27 cellular contexts compared by ENCODE assay signal in the genomic region with DNA sequence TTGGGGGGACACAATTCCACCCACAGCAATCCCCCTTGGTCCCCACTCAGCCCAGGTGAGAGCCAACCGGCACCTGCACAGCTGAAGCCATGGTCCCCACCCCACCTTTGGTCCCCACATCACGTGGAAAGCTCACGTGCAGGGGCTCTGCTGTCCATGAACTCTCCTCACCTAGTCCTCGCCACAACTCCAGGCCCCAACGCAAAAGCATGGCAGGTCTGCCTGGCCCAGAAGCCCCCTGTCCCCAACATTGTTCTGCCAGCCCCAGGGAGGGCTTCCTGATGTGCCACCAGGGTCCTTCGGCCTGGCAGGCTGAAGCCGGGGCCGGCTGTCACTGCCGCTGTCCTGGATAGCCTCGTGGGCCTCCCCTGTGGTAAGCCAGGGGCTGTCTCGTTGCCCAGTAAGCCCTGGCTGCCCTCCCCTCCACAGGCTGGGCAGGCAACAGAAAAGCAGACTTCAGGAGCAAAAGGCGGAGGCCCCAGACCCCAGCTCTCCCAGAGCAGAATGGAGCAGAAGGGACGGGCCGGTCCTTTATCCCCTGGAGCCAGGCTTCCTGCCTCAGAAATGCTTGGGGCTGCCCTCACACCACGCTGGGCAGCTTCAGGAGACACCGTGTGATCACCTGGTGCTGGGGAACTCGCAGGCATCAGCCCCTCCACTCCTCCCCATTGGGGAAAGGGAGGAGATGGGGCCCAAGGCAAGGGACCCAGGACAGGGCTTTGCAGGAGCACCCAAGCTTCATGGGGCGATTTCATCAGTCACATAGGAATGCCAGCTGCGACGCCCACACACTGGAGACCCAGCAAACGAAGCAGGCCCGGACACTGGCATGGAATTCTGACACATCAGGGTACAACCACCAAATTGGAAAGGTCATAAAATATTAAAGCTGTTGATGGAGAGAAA.
DNase-seq lines count a peak whose midpoint lies in the region; ATAC-seq and TF ChIP-seq lines count a peak whose summit lies in the region.
"Had no signal": no experiment of that assay in that cellular context is flagged by ENCODE, and none has a peak within 500 bp of the region (broad histone marks: within the 10 kb centered on the region; RNA-seq: fewer than 3 reads in every experiment).

No MANE protein-coding gene starts in this region.

- H3K18ac ChIP-seq in neuronal stem cell (ENCODE audit: low read length): no peak overlapping the region

- peak overlapping the region; percentile 66 for H2AK5ac ChIP-seq in neuronal stem cell (ENCODE audit: low read depth, low read length)

- H3K36me3 ChIP-seq in neuronal stem cell (replicated peaks in 1 of 2; ENCODE audit: control insufficient read depth in 2 of 2, insufficient read depth in 2 of 2, low read length in 2 of 2): no peaks in the 10 kb centered on the region
- H3K36me3 ChIP-seq: colonic mucosa, neural progenitor cell, right atrium auricular region, tibial artery had no signal

- peaks cover 4% of the 10 kb centered on the region for H3K79me1 ChIP-seq in neuronal stem cell (ENCODE audit: low read depth, low read length)

- DNase-seq in natural killer cell treated with Interleukin-12 subunit alpha and Interleukin-12 subunit beta and Interleukin-15 and Interleukin-18, amount 100 ng/mL, for 72 hours (ENCODE audit: low spot score): peak; percentile 52
- DNase-seq in natural killer cell (no peak), WTC11 (ENCODE audit: low spot score) (peak; percentile 10), neuronal stem cell (ENCODE audit: low spot score) (no peak), GDM1 (lab: John Stamatoyannopoulos, UW) (no peak), NCI-H1436 (lab: John Stamatoyannopoulos, UW) (no peak)
- DNase-seq: activated CD4-positive, alpha-beta T cell treated with anti-CD3 and anti-CD28 coated beads for 1 hour; anterior cingulate cortex; colonic mucosa; effector memory CD4-positive, alpha-beta T cell; erythroblast; NCI-H2029; NCI-H524 treated with DMSO at 0.1 percent for 48 hours; OCI-M1; stimulated activated CD4-positive, alpha-beta T cell treated with anti-CD3 and anti-CD28 coated beads, Interleukin-12 subunit alpha, Interleukin-12 subunit beta, amount 100 ng/mL, for 4 hours; stimulated activated CD4-positive, alpha-beta T cell treated with anti-CD3 and anti-CD28 coated beads, Interleukin-2, amount 100 ng/mL, for 48 hours; T-helper 2 cell had no signal

- H3K4me1 Mint-ChIP-seq in natural killer cell treated with Interleukin-12 subunit alpha and Interleukin-12 subunit beta and Interleukin-15 and Interleukin-18, amount 100 ng/mL, for 72 hours (ENCODE audit: low read depth in 2 of 2): peaks cover 8 to 15% of the 10 kb centered on the region in 2 donors
- peaks cover 0 to 15% of the 10 kb centered on the region in 2 donors for H3K4me1 Mint-ChIP-seq in natural killer cell
- H3K4me1 Mint-ChIP-seq in WTC11: peaks cover 25% of the 10 kb centered on the region

- TF ChIP-seq CTCF in natural killer cell (IDR thresholded peaks at IDR 0.05) (no peak), WTC11 (IDR thresholded peaks at IDR 0.05) (no peak)

- H2BK120ac ChIP-seq in neuronal stem cell (ENCODE audit: low read depth, low read length): no peak overlapping the region

- no peak overlapping the region for H3K23ac ChIP-seq in neuronal stem cell (ENCODE audit: low read depth, low read length, poor library complexity)

- H3K4me3 ChIP-seq in neuronal stem cell (ENCODE audit: low read length in 2 of 2): no peak overlapping the region
- H3K4me3 ChIP-seq: colonic mucosa, neural progenitor cell, right atrium auricular region, tibial artery had no signal

- intact Hi-C loops in natural killer cell (cut with micrococcal nuclease): no loop called here

- H2AFZ ChIP-seq in neuronal stem cell (ENCODE audit: low read length): no peak overlapping the region
- H2AFZ ChIP-seq: neural progenitor cell had no signal

- CTCF ChIA-PET in WTC11 (lab: Charles Lee): interaction anchor here (0.6 to 3.3 kb wide), 5 partner anchors 11 to 86 kb away, joined by 3 to 26 read pairs (median 4); no protein-coding TSS in a partner anchor

- WGBS in neuronal stem cell (ENCODE audit: extremely low coverage in 2 of 2, insufficient read length in 2 of 2, insufficient replicate concordance in 1 of 2), 2 donors: no CpG with 5 or more reads among the region's 22 CpGs

- no peaks in the 10 kb centered on the region for H3K9me3 Mint-ChIP-seq in natural killer cell treated with Interleukin-12 subunit alpha and Interleukin-12 subunit beta and Interleukin-15 and Interleukin-18, amount 100 ng/mL, for 72 hours
- H3K9me3 Mint-ChIP-seq in natural killer cell: no peaks in the 10 kb centered on the region
- peaks cover 13% of the 10 kb centered on the region for H3K9me3 Mint-ChIP-seq in WTC11
- H3K9me3 Mint-ChIP-seq: activated CD4-positive, alpha-beta memory T cell treated with anti-CD3 and anti-CD28 coated beads for 36 hours; activated naive CD4-positive, alpha-beta T cell treated with anti-CD3 and anti-CD28 coated beads, Interleukin-2, amount 50 U/mL, for 72 hours; activated T-helper 1 cell treated with anti-CD3 and anti-CD28 coated beads, Interleukin-12 subunit alpha, Interleukin-12 subunit beta, Interleukin-2, Interleukin-4 antibody, amounts not matched to agents 30 ng/mL and 10 ng/mL and 1 ng/mL, durations not matched to agents 14 hours and 24 hours and 36 hours had no signal

- H3K4me3 Mint-ChIP-seq in natural killer cell treated with Interleukin-12 subunit alpha and Interleukin-12 subunit beta and Interleukin-15 and Interleukin-18, amount 100 ng/mL, for 72 hours: no peak overlapping the region
- H3K4me3 Mint-ChIP-seq in natural killer cell (no peak overlapping the region), WTC11 (peak overlapping the region; percentile 35)
- H3K4me3 Mint-ChIP-seq: activated CD4-positive, alpha-beta memory T cell treated with anti-CD3 and anti-CD28 coated beads for 36 hours; activated T-helper 1 cell treated with anti-CD3 and anti-CD28 coated beads, Interleukin-12 subunit alpha, Interleukin-12 subunit beta, Interleukin-2, Interleukin-4 antibody, amounts not matched to agents 30 ng/mL and 10 ng/mL and 1 ng/mL, durations not matched to agents 14 hours and 24 hours and 36 hours had no signal

- peaks cover 0 to 11% of the 10 kb centered on the region in 2 donors for H3K4me1 ChIP-seq in neuronal stem cell (ENCODE audit: control insufficient read depth in 2 of 2, insufficient read depth in 1 of 2, low read depth in 1 of 2, low read length in 2 of 2)
- H3K4me1 ChIP-seq: colonic mucosa had no signal

- peak overlapping the region; percentile 24 for H3K4ac ChIP-seq in neuronal stem cell (ENCODE audit: low read length)

- H3K27ac Mint-ChIP-seq in natural killer cell treated with Interleukin-12 subunit alpha and Interleukin-12 subunit beta and Interleukin-15 and Interleukin-18, amount 100 ng/mL, for 72 hours: no peak overlapping the region
- H3K27ac Mint-ChIP-seq in natural killer cell (no peak overlapping the region), WTC11 (no peak overlapping the region)
- H3K27ac Mint-ChIP-seq: activated CD4-positive, alpha-beta memory T cell treated with anti-CD3 and anti-CD28 coated beads for 36 hours; activated naive CD4-positive, alpha-beta T cell treated with anti-CD3 and anti-CD28 coated beads, Interleukin-2, amount 50 U/mL, for 72 hours; activated T-helper 1 cell treated with anti-CD3 and anti-CD28 coated beads, Interleukin-12 subunit alpha, Interleukin-12 subunit beta, Interleukin-2, Interleukin-4 antibody, amounts not matched to agents 30 ng/mL and 10 ng/mL and 1 ng/mL, durations not matched to agents 14 hours and 24 hours and 36 hours; neural progenitor cell had no signal

- peak overlapping the region; percentile 37 for H3K9ac ChIP-seq in neuronal stem cell (ENCODE audit: low read depth, low read length, poor library complexity)
- H3K9ac ChIP-seq: KMS-11, neural progenitor cell had no signal

- H3K27me3 Mint-ChIP-seq in natural killer cell treated with Interleukin-12 subunit alpha and Interleukin-12 subunit beta and Interleukin-15 and Interleukin-18, amount 100 ng/mL, for 72 hours: peaks cover 34 to 36% of the 10 kb centered on the region in 2 donors
- H3K27me3 Mint-ChIP-seq in natural killer cell (ENCODE audit: low read depth in 2 of 2): peaks cover 51 to 61% of the 10 kb centered on the region in 2 donors
- peaks cover 32% of the 10 kb centered on the region for H3K27me3 Mint-ChIP-seq in WTC11 (ENCODE audit: low read depth)

- H3K14ac ChIP-seq in neuronal stem cell (ENCODE audit: low read length): no peak overlapping the region

- peaks cover 0 to 4% of the 10 kb centered on the region in 2 donors for H3K9me3 ChIP-seq in neuronal stem cell (replicated peaks in 1 of 2; ENCODE audit: control insufficient read depth in 2 of 2, insufficient read depth in 1 of 2, low read depth in 1 of 2, low read length in 2 of 2)
- H3K9me3 ChIP-seq: colonic mucosa, right atrium auricular region, tibial artery had no signal

- H3K36me3 Mint-ChIP-seq in natural killer cell treated with Interleukin-12 subunit alpha and Interleukin-12 subunit beta and Interleukin-15 and Interleukin-18, amount 100 ng/mL, for 72 hours: peaks cover 6% of the 10 kb centered on the region
- H3K36me3 Mint-ChIP-seq in natural killer cell: no peaks in the 10 kb centered on the region
- peaks cover 7% of the 10 kb centered on the region for H3K36me3 Mint-ChIP-seq in WTC11
- H3K36me3 Mint-ChIP-seq: activated CD4-positive, alpha-beta memory T cell treated with anti-CD3 and anti-CD28 coated beads for 36 hours; activated naive CD4-positive, alpha-beta T cell treated with anti-CD3 and anti-CD28 coated beads, Interleukin-2, amount 50 U/mL, for 72 hours; CD8-positive, alpha-beta memory T cell; neural progenitor cell had no signal

- no peak overlapping the region for H3K4me2 ChIP-seq in neuronal stem cell (ENCODE audit: insufficient read depth, low read length, poor library complexity, severe bottlenecking)
- H3K4me2 ChIP-seq: KMS-11, neural progenitor cell had no signal

- no peak overlapping the region for H3K27ac ChIP-seq in neuronal stem cell (replicated peaks; ENCODE audit: low read length)
- H3K27ac ChIP-seq: colonic mucosa, HL-60, KMS-11, neural progenitor cell, right atrium auricular region, tibial artery had no signal

- POLR2A ChIA-PET in WTC11 (lab: Charles Lee): interaction anchor here (0.6 to 0.7 kb wide), 2 partner anchors 404 to 895 kb away, joined by 3 to 7 read pairs; no protein-coding TSS in a partner anchor

- H4K91ac ChIP-seq in neuronal stem cell (ENCODE audit: low read depth, low read length, poor library complexity): no peak overlapping the region

- no peak for ATAC-seq in natural killer cell treated with Interleukin-12 subunit alpha and Interleukin-12 subunit beta and Interleukin-15 and Interleukin-18, amount 100 ng/mL, for 72 hours
- ATAC-seq in natural killer cell: no peak
- no peak for ATAC-seq in WTC11
- no peak for ATAC-seq in GM18858 (IDR thresholded peaks at IDR 0.05; ENCODE audit: unreplicated experiment)
- ATAC-seq: activated naive CD4-positive, alpha-beta T cell treated with anti-CD3 and anti-CD28 coated beads, Interleukin-2, amount 50 U/mL, for 72 hours had no signal

- peaks cover 9 to 69% (median 38%) of the 10 kb centered on the region in 3 experiments for H3K27me3 ChIP-seq in neuronal stem cell (ENCODE audit: control insufficient read depth in 3 of 3, insufficient read depth in 3 of 3, low read depth in 1 of 3, low read length in 3 of 3)

- peak overlapping the region; percentile 75 for H4K8ac ChIP-seq in neuronal stem cell (ENCODE audit: low read depth, low read length)

- no peak overlapping the region for H2BK5ac ChIP-seq in neuronal stem cell (ENCODE audit: low read length)

- no peak overlapping the region for H2BK12ac ChIP-seq in neuronal stem cell (ENCODE audit: low read length)

- H2BK15ac ChIP-seq in neuronal stem cell (ENCODE audit: low read length): peak overlapping the region; percentile 30

Comparison
In these comparisons a context has a peak if more than half of its experiments do, and no peak if none do; other contexts are left out.
1. DNase-seq: peak in natural killer cell treated with Interleukin-12 subunit alpha and Interleukin-12 subunit beta and Interleukin-15 and Interleukin-18, amount 100 ng/mL, for 72 hours (single experiment) and WTC11 (single experiment); none in natural killer cell (single experiment), neuronal stem cell (single experiment), GDM1 (single experiment) and NCI-H1436 (single experiment).